In the genomic region with DNA sequence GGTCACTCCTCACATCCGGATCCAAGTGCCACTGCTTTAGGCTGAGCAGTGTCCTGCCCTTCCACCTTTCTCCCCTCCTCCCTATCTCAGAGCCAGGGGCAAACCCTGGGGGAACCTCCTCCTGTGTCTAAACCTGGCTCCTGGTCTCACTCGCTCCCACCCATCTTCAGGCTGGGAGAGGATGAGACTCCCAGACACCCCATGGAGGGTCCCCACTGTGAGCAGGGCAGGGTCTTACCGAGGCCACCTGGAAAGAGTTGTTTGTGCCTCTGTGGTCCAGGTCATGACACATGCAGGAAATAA, we compare ENCODE assay signal across 22 cellular contexts.
"Had no signal": no experiment of that assay in that cellular context is flagged by ENCODE, and none has a peak within 500 bp of the region (broad histone marks: within the 10 kb centered on the region; RNA-seq: fewer than 3 reads in every experiment).

No MANE protein-coding gene starts in this region.

- H2AFZ ChIP-seq: neural progenitor cell had no signal

- ATAC-seq: activated CD8-positive, alpha-beta T cell treated with anti-CD3 and anti-CD28 coated beads for 36 hours; activated T-helper 17 cell treated with anti-CD3 and anti-CD28 coated beads, Interleukin-2, amount 50 U/mL, for 72 hours; foreskin keratinocyte; left lobe of liver; psoas muscle; stimulated activated naive CD8-positive, alpha-beta T cell treated with anti-CD3 and anti-CD28 coated beads, Interleukin-15, Interleukin-2, amounts not matched to agents 100 U/mL and 50 U/mL, for 24 hours had no signal

- H3K9me3 ChIP-seq: ovary, psoas muscle, right atrium auricular region, thyroid gland had no signal

- H3K27me3 Mint-ChIP-seq: activated T-helper 17 cell treated with anti-CD3 and anti-CD28 coated beads, Interleukin-2, amount 50 U/mL, for 72 hours had no signal

- H3K4me1 Mint-ChIP-seq: neural progenitor cell had no signal

- H3K27ac ChIP-seq: foreskin keratinocyte, neural progenitor cell, ovary, psoas muscle, right atrium auricular region, thyroid gland had no signal

- H3K4me3 ChIP-seq: lung, neural progenitor cell, ovary, psoas muscle, right atrium auricular region, thyroid gland had no signal

- H3K36me3 Mint-ChIP-seq: activated naive CD8-positive, alpha-beta T cell treated with anti-CD3 and anti-CD28 coated beads, Interleukin-2, amount 10 ng/mL, durations not matched to agents 7 days and 5 days; immature natural killer cell; naive B cell; neural progenitor cell had no signal

- H3K27ac Mint-ChIP-seq: activated CD4-positive, alpha-beta T cell treated with anti-CD3 and anti-CD28 coated beads, Interleukin-2, amount 10 ng/mL, durations not matched to agents 24 days and 14 days; activated CD8-positive, alpha-beta T cell treated with anti-CD3 and anti-CD28 coated beads for 36 hours; activated naive CD8-positive, alpha-beta T cell treated with anti-CD3 and anti-CD28 coated beads, Interleukin-2, amount 10 ng/mL, durations not matched to agents 7 days and 5 days; activated T-cell treated with anti-CD3 and anti-CD28 coated beads, Interleukin-2, amount 50 U/mL, for 24 hours; activated T-helper 17 cell treated with anti-CD3 and anti-CD28 coated beads, Interleukin-2, amount 50 U/mL, for 72 hours; neural progenitor cell had no signal

- H3K9ac ChIP-seq: neural progenitor cell had no signal

- DNase-seq: activated CD4-positive, alpha-beta T cell treated with anti-CD3 and anti-CD28 coated beads, Interleukin-2, amount 10 ng/mL, durations not matched to agents 24 days and 14 days; activated CD8-positive, alpha-beta T cell treated with anti-CD3 and anti-CD28 coated beads for 36 hours; activated naive CD4-positive, alpha-beta T cell treated with Interleukin-2 at 50 U/mL for 16 hours; activated T-cell treated with anti-CD3 and anti-CD28 coated beads, Interleukin-2, amount 50 U/mL, for 24 hours; amniotic stem cell; cerebellar nuclear complex; effector CD4-positive, alpha-beta T cell; foreskin keratinocyte; immature natural killer cell; naive B cell; stimulated activated CD4-positive, alpha-beta T cell treated with anti-CD3 and anti-CD28 coated beads, Interleukin-12 subunit alpha, Interleukin-12 subunit beta, amount 100 ng/mL, for 4 hours; stimulated activated CD4-positive, alpha-beta T cell treated with anti-CD3 and anti-CD28 coated beads, Interleukin-4, amount 100 ng/mL, for 4 hours; stimulated activated naive CD8-positive, alpha-beta T cell treated with anti-CD3 and anti-CD28 coated beads, Interleukin-15, Interleukin-2, amounts not matched to agents 100 U/mL and 50 U/mL, for 24 hours; thyroid gland had no signal

- H3K4me2 ChIP-seq: neural progenitor cell had no signal

- H3K27me3 ChIP-seq: ovary, right atrium auricular region, thyroid gland had no signal

- H3K9me3 Mint-ChIP-seq: activated CD4-positive, alpha-beta T cell treated with anti-CD3 and anti-CD28 coated beads, Interleukin-2, amount 10 ng/mL, durations not matched to agents 24 days and 14 days; activated CD8-positive, alpha-beta T cell treated with anti-CD3 and anti-CD28 coated beads for 36 hours; activated naive CD8-positive, alpha-beta T cell treated with anti-CD3 and anti-CD28 coated beads, Interleukin-2, amount 10 ng/mL, durations not matched to agents 7 days and 5 days; activated T-cell treated with anti-CD3 and anti-CD28 coated beads, Interleukin-2, amount 50 U/mL, for 24 hours; activated T-helper 17 cell treated with anti-CD3 and anti-CD28 coated beads, Interleukin-2, amount 50 U/mL, for 72 hours; immature natural killer cell; naive B cell; neural progenitor cell had no signal

- H3K4me1 ChIP-seq: foreskin keratinocyte, psoas muscle had no signal

- H3K4me3 Mint-ChIP-seq: activated CD4-positive, alpha-beta T cell treated with anti-CD3 and anti-CD28 coated beads, Interleukin-2, amount 10 ng/mL, durations not matched to agents 24 days and 14 days; activated CD8-positive, alpha-beta T cell treated with anti-CD3 and anti-CD28 coated beads for 36 hours; activated naive CD8-positive, alpha-beta T cell treated with anti-CD3 and anti-CD28 coated beads, Interleukin-2, amount 10 ng/mL, durations not matched to agents 7 days and 5 days; activated T-cell treated with anti-CD3 and anti-CD28 coated beads, Interleukin-2, amount 50 U/mL, for 24 hours; activated T-helper 17 cell treated with anti-CD3 and anti-CD28 coated beads, Interleukin-2, amount 50 U/mL, for 72 hours; immature natural killer cell; neural progenitor cell had no signal

- H3K36me3 ChIP-seq: neural progenitor cell, ovary, thyroid gland had no signal
